ENCODE assay signal across 1 cellular context in the genomic region with DNA sequence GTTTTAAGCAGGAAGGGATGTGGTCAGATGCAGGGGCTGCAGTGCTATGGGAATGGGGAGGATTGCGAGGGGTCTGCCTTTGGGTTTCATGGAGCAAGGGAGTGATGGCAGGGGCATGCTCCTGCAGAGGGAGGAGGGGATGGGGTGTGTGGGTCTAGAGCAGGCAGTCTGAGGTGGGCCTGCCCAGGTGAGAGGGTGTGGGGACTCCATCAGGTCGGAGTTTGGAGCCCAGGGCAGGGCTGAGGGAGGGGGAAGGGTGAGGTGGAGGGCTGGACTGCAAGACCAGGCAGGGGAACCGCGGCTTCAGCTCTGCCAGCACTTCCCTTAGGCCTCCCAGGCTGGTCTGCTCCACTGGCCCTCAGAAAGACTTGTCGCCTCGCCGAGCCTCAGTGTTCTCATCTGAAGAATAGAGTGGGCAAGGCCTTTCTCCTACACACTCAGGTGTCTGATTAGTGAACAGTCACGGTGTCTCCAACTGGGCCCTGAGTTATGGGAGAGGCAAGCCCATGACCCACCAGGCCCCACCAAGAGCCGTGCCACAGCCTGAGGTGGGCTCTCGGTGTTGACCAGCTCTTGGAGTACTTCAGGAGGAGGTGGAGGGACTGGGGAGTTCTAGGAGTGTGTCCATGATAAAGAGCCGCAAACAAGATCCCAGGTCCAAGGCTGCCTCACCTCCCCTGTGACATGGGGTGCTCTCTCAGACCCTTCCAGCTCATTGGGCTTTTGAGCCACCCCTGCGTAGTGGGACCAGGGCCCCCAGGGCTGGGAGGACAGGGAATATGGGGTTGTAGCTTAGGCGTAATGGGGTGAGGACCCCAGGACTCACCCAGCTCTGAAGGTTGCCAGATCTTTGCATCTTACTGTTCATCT.
TF ChIP-seq lines count a peak whose summit lies in the region.

No MANE protein-coding gene starts in this region.

TF ChIP-seq in WTC11, 78 proteins besides CTCF, POLR2A, EP300 and RAD21 (continued from another document):
- TF ChIP-seq, protein P1, sequence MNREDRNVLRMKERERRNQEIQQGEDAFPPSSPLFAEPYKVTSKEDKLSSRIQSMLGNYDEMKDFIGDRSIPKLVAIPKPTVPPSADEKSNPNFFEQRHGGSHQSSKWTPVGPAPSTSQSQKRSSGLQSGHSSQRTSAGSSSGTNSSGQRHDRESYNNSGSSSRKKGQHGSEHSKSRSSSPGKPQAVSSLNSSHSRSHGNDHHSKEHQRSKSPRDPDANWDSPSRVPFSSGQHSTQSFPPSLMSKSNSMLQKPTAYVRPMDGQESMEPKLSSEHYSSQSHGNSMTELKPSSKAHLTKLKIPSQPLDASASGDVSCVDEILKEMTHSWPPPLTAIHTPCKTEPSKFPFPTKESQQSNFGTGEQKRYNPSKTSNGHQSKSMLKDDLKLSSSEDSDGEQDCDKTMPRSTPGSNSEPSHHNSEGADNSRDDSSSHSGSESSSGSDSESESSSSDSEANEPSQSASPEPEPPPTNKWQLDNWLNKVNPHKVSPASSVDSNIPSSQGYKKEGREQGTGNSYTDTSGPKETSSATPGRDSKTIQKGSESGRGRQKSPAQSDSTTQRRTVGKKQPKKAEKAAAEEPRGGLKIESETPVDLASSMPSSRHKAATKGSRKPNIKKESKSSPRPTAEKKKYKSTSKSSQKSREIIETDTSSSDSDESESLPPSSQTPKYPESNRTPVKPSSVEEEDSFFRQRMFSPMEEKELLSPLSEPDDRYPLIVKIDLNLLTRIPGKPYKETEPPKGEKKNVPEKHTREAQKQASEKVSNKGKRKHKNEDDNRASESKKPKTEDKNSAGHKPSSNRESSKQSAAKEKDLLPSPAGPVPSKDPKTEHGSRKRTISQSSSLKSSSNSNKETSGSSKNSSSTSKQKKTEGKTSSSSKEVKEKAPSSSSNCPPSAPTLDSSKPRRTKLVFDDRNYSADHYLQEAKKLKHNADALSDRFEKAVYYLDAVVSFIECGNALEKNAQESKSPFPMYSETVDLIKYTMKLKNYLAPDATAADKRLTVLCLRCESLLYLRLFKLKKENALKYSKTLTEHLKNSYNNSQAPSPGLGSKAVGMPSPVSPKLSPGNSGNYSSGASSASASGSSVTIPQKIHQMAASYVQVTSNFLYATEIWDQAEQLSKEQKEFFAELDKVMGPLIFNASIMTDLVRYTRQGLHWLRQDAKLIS (CRISPR knock-in tag; IDR thresholded peaks at IDR 0.05; ENCODE audit: borderline replicate concordance): no peak
- TF ChIP-seq CBFB (CRISPR knock-in tag; IDR thresholded peaks at IDR 0.05; ENCODE audit: low read depth): no peak
- no peak for TF ChIP-seq CREB1 (CRISPR knock-in tag; IDR thresholded peaks at IDR 0.05)
- no peak for TF ChIP-seq ZNF121 (CRISPR knock-in tag; IDR thresholded peaks at IDR 0.05)
- TF ChIP-seq, protein P2, sequence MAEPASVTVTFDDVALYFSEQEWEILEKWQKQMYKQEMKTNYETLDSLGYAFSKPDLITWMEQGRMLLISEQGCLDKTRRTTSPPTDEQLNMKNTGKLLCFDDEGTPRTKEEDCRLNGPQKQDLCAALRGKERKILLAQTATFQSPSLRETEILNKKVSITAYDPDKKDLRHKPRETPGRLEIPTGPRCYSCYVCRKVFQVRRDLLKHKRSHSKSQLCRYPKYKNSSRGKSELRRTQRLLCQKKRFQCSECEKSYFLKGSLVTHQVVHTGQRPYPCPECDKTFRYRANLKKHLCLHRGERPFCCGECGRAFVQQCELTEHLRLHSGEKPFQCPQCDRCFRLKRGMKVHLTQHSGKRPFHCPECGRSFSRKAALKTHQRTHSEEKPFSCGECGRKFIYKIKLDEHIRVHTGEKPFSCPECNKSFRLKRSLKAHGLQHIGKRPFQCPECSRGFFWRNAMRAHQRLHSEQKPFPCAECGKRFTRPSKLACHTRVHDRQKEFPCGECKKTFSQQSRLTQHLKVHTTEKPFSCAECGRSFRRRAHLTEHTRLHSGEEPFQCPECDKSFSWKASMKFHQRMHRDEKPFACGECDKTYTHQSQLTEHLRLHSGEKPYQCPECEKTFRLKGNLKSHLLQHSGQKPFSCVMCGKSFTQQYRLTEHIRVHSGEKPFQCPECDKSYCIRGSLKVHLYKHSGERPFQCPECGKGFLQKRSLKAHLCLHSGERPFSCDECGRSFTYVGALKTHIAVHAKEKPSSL (CRISPR knock-in tag; conservative IDR thresholded peaks at IDR 0.05): no peak
- TF ChIP-seq, protein P3, sequence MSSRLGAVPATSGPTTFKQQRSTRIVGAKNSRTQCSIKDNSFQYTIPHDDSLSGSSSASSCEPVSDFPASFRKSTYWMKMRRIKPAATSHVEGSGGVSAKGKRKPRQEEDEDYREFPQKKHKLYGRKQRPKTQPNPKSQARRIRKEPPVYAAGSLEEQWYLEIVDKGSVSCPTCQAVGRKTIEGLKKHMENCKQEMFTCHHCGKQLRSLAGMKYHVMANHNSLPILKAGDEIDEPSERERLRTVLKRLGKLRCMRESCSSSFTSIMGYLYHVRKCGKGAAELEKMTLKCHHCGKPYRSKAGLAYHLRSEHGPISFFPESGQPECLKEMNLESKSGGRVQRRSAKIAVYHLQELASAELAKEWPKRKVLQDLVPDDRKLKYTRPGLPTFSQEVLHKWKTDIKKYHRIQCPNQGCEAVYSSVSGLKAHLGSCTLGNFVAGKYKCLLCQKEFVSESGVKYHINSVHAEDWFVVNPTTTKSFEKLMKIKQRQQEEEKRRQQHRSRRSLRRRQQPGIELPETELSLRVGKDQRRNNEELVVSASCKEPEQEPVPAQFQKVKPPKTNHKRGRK (CRISPR knock-in tag; IDR thresholded peaks at IDR 0.05; ENCODE audit: borderline replicate concordance): no peak
- no peak for TF ChIP-seq ETV6 (CRISPR knock-in tag; IDR thresholded peaks at IDR 0.05)
- no peak for TF ChIP-seq ELF4 (CRISPR knock-in tag; IDR thresholded peaks at IDR 0.05; ENCODE audit: low read depth)
- no peak for TF ChIP-seq GTF2I (CRISPR knock-in tag; conservative IDR thresholded peaks at IDR 0.05)
- TF ChIP-seq PRRX2 (CRISPR knock-in tag; IDR thresholded peaks at IDR 0.05): no peak
- TF ChIP-seq, protein P4, sequence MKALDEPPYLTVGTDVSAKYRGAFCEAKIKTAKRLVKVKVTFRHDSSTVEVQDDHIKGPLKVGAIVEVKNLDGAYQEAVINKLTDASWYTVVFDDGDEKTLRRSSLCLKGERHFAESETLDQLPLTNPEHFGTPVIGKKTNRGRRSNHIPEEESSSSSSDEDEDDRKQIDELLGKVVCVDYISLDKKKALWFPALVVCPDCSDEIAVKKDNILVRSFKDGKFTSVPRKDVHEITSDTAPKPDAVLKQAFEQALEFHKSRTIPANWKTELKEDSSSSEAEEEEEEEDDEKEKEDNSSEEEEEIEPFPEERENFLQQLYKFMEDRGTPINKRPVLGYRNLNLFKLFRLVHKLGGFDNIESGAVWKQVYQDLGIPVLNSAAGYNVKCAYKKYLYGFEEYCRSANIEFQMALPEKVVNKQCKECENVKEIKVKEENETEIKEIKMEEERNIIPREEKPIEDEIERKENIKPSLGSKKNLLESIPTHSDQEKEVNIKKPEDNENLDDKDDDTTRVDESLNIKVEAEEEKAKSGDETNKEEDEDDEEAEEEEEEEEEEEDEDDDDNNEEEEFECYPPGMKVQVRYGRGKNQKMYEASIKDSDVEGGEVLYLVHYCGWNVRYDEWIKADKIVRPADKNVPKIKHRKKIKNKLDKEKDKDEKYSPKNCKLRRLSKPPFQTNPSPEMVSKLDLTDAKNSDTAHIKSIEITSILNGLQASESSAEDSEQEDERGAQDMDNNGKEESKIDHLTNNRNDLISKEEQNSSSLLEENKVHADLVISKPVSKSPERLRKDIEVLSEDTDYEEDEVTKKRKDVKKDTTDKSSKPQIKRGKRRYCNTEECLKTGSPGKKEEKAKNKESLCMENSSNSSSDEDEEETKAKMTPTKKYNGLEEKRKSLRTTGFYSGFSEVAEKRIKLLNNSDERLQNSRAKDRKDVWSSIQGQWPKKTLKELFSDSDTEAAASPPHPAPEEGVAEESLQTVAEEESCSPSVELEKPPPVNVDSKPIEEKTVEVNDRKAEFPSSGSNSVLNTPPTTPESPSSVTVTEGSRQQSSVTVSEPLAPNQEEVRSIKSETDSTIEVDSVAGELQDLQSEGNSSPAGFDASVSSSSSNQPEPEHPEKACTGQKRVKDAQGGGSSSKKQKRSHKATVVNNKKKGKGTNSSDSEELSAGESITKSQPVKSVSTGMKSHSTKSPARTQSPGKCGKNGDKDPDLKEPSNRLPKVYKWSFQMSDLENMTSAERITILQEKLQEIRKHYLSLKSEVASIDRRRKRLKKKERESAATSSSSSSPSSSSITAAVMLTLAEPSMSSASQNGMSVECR (CRISPR knock-in tag; IDR thresholded peaks at IDR 0.05; ENCODE audit: borderline replicate concordance): no peak
